Comparison of ENCODE assay signal across 11 cellular contexts in genomic region chr2:143730950-143731254, GRCh38.
DNase-seq lines count a peak whose midpoint lies in the region; ATAC-seq and TF ChIP-seq lines count a peak whose summit lies in the region.
"Had no signal": no experiment of that assay in that cellular context is flagged by ENCODE, and none has a peak within 500 bp of the region (broad histone marks: within the 10 kb centered on the region; RNA-seq: fewer than 3 reads in every experiment).

No MANE protein-coding gene starts in this region.

- CTCF ChIA-PET in activated CD8-positive, alpha-beta memory T cell treated with anti-CD3 and anti-CD28 coated beads, Interleukin-2, amount 10 ng/mL, durations not matched to agents 7 days and 5 days (lab: Charles Lee) = interaction anchor here (1.1 to 1.6 kb wide), 2 partner anchors 9 to 78 kb away, joined by 3 read pairs; no protein-coding TSS in a partner anchor

- no peaks in the 10 kb centered on the region for H3K4me1 ChIP-seq in smooth muscle cell (ENCODE audit: low read depth)

- no peak for DNase-seq in activated CD8-positive, alpha-beta memory T cell treated with anti-CD3 and anti-CD28 coated beads, Interleukin-2, amount 10 ng/mL, durations not matched to agents 7 days and 5 days
- no peak for DNase-seq in activated CD8-positive, alpha-beta memory T cell treated with anti-CD3 and anti-CD28 coated beads, Interleukin-2, amount 50 U/mL, for 4 hours
- no peak for DNase-seq in stimulated activated naive CD8-positive, alpha-beta T cell treated with anti-CD3 and anti-CD28 coated beads, Interleukin-15, Interleukin-2, amounts not matched to agents 100 U/mL and 50 U/mL, for 24 hours
- DNase-seq in NCI-H1092 (lab: John Stamatoyannopoulos, UW) (no peak), NCI-H1436 treated with DMSO at 0.1 percent for 48 hours (lab: John Stamatoyannopoulos, UW) (no peak), smooth muscle cell (lab: John Stamatoyannopoulos, UW; ENCODE audit: unreplicated experiment) (no peak)
- DNase-seq: activated T-cell treated with anti-CD3 and anti-CD28 coated beads, Interleukin-2, amount 50 U/mL, for 4 hours; NCI-H1105; occipital lobe had no signal

- H3K9ac ChIP-seq in smooth muscle cell (ENCODE audit: low read depth) = no peak overlapping the region

- H3K9me3 ChIP-seq in smooth muscle cell (replicated peaks; ENCODE audit: low read depth) = no peaks in the 10 kb centered on the region

- no peak overlapping the region for H3K27ac ChIP-seq in smooth muscle cell (ENCODE audit: low read depth)

- no peak overlapping the region for H2AFZ ChIP-seq in smooth muscle cell (ENCODE audit: low read depth)

- peak overlapping the region; percentile 78 for H3K27ac Mint-ChIP-seq in activated CD8-positive, alpha-beta memory T cell treated with anti-CD3 and anti-CD28 coated beads, Interleukin-2, amount 10 ng/mL, durations not matched to agents 7 days and 5 days

- H3K4me3 Mint-ChIP-seq in activated CD8-positive, alpha-beta memory T cell treated with anti-CD3 and anti-CD28 coated beads, Interleukin-2, amount 10 ng/mL, durations not matched to agents 7 days and 5 days = peak overlapping the region; percentile 10

- no peak overlapping the region for H3K4me2 ChIP-seq in smooth muscle cell

- no peak overlapping the region for H3K4me3 ChIP-seq in smooth muscle cell

- no peaks in the 10 kb centered on the region for H3K36me3 ChIP-seq in smooth muscle cell (ENCODE audit: low read depth)

- no peaks in the 10 kb centered on the region for H3K27me3 ChIP-seq in smooth muscle cell (ENCODE audit: low read depth)

- WGBS in smooth muscle cell (ENCODE audit: low lambda C conversion rate) = 40% methylated on average over 1 of the region's 1 CpG

- peaks cover 32% of the 10 kb centered on the region for H3K36me3 Mint-ChIP-seq in activated CD8-positive, alpha-beta memory T cell treated with anti-CD3 and anti-CD28 coated beads, Interleukin-2, amount 10 ng/mL, durations not matched to agents 7 days and 5 days

- H4K20me1 ChIP-seq in smooth muscle cell (ENCODE audit: low read depth) = no peaks in the 10 kb centered on the region

- no peak for TF ChIP-seq CTCF in smooth muscle cell (IDR thresholded peaks at IDR 0.05; ENCODE audit: borderline replicate concordance, insufficient read depth, poor library complexity, severe bottlenecking)

- no peaks in the 10 kb centered on the region for H3K79me2 ChIP-seq in smooth muscle cell (ENCODE audit: low read depth)

- H3K9me3 Mint-ChIP-seq in activated CD8-positive, alpha-beta memory T cell treated with anti-CD3 and anti-CD28 coated beads, Interleukin-2, amount 10 ng/mL, durations not matched to agents 7 days and 5 days (ENCODE audit: low read depth) = no peaks in the 10 kb centered on the region
- H3K9me3 Mint-ChIP-seq: activated T-cell treated with anti-CD3 and anti-CD28 coated beads, Interleukin-2, amount 50 U/mL, for 4 hours had no signal

- peaks cover 48% of the 10 kb centered on the region for H3K4me1 Mint-ChIP-seq in activated CD8-positive, alpha-beta memory T cell treated with anti-CD3 and anti-CD28 coated beads, Interleukin-2, amount 10 ng/mL, durations not matched to agents 7 days and 5 days

- no peaks in the 10 kb centered on the region for H3F3A ChIP-seq in smooth muscle cell (ENCODE audit: low read depth)

- ATAC-seq in activated CD8-positive, alpha-beta memory T cell treated with anti-CD3 and anti-CD28 coated beads, Interleukin-2, amount 10 ng/mL, durations not matched to agents 7 days and 5 days = no peak
- ATAC-seq in GM21717 (IDR thresholded peaks at IDR 0.05; ENCODE audit: unreplicated experiment) (peak; percentile 46), HG03432 (IDR thresholded peaks at IDR 0.05; ENCODE audit: unreplicated experiment) (peak; percentile 52)
- ATAC-seq in stimulated activated naive CD8-positive, alpha-beta T cell treated with anti-CD3 and anti-CD28 coated beads, Interleukin-15, Interleukin-2, amounts not matched to agents 100 U/mL and 50 U/mL, for 24 hours = peak; percentile 16

- H3K27me3 Mint-ChIP-seq in activated CD8-positive, alpha-beta memory T cell treated with anti-CD3 and anti-CD28 coated beads, Interleukin-2, amount 10 ng/mL, durations not matched to agents 7 days and 5 days = no peaks in the 10 kb centered on the region
